ENCODE assay signal across 1 cellular context in the genomic region with DNA sequence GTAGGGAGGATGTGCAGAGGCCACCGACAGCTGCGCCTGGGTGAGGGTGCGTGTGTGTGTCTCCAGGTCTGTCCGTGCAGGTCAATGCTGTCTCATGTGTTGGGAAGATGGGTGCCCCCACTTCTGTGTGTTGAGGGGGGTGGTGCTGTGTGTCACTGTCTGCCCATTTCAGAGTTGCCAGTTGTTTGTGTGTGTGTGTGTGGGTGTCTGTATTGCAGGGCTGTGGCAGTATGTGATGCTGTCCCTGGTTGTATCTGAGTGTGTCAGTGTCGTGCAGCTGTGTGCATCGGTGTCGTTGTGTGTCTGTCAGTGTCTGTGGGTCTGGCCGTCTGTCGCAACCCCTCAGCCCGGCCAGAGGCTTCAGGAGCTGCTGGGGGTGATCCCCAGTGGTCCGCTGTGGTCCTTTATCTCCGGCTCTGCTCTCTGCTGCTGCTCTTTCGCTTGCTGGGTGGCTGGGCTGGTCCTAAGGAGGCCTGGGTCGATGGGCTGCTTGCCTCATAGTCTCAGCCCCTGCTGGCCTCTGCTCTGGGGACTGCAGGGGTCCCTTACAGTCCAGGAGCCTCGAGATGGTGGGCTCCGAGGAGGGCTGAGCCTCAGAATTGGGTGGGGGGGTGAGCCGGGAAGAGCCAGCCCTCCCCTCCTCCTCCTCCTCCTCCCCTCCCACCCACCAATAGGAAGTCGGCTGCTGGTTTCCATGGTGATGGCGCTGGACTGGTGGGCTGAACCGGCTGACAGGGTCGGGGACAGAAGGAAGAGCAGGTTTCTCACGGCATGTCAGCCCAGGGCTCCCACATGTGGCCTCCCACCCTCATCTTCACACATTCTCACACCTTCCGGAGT.
TF ChIP-seq lines count a peak whose summit lies in the region.

A gene with protein sequence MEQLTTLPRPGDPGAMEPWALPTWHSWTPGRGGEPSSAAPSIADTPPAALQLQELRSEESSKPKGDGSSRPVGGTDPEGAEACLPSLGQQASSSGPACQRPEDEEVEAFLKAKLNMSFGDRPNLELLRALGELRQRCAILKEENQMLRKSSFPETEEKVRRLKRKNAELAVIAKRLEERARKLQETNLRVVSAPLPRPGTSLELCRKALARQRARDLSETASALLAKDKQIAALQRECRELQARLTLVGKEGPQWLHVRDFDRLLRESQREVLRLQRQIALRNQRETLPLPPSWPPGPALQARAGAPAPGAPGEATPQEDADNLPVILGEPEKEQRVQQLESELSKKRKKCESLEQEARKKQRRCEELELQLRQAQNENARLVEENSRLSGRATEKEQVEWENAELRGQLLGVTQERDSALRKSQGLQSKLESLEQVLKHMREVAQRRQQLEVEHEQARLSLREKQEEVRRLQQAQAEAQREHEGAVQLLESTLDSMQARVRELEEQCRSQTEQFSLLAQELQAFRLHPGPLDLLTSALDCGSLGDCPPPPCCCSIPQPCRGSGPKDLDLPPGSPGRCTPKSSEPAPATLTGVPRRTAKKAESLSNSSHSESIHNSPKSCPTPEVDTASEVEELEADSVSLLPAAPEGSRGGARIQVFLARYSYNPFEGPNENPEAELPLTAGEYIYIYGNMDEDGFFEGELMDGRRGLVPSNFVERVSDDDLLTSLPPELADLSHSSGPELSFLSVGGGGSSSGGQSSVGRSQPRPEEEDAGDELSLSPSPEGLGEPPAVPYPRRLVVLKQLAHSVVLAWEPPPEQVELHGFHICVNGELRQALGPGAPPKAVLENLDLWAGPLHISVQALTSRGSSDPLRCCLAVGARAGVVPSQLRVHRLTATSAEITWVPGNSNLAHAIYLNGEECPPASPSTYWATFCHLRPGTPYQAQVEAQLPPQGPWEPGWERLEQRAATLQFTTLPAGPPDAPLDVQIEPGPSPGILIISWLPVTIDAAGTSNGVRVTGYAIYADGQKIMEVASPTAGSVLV (N-terminal part only) (minus strand): TSS at position 601 of the 840 bp plus-strand sequence. CDS start 875 bp downstream, outside the sequence.

TF ChIP-seq in K562, 482 proteins besides CTCF, POLR2A, EP300 and RAD21 (continued from another document and continues in another):
- TF ChIP-seq ZNF311 (CRISPR knock-in tag; IDR thresholded peaks at IDR 0.05) = no peak
- TF ChIP-seq, protein P1, sequence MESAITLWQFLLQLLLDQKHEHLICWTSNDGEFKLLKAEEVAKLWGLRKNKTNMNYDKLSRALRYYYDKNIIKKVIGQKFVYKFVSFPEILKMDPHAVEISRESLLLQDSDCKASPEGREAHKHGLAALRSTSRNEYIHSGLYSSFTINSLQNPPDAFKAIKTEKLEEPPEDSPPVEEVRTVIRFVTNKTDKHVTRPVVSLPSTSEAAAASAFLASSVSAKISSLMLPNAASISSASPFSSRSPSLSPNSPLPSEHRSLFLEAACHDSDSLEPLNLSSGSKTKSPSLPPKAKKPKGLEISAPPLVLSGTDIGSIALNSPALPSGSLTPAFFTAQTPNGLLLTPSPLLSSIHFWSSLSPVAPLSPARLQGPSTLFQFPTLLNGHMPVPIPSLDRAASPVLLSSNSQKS (CRISPR knock-in tag; IDR thresholded peaks at IDR 0.05) = no peak
- TF ChIP-seq SIN3A (IDR thresholded peaks at IDR 0.05; ENCODE audit: borderline replicate concordance in 2 of 2, control insufficient read depth in 1 of 2, low read depth in 2 of 2, low read length in 2 of 2) = peak in 1 of 2 experiments; percentile 87; a peak in 3 of 4 replicates
- no peak for TF ChIP-seq CREBBP (IDR thresholded peaks at IDR 0.05; ENCODE audit: low read depth, low read length)
- TF ChIP-seq CBFB (CRISPR knock-in tag; IDR thresholded peaks at IDR 0.05) = no peak
- TF ChIP-seq NFE2 (IDR thresholded peaks at IDR 0.05; ENCODE audit: low read depth) = no peak
- TF ChIP-seq ZNF695 (CRISPR knock-in tag; IDR thresholded peaks at IDR 0.05) = no peak; the same call in 1 of the 2 replicates
- TF ChIP-seq ZNF551 (CRISPR knock-in tag; IDR thresholded peaks at IDR 0.05) = 0 out of 2 replicates have a peak, but pooled peaks have one; percentile 14
- peak; percentile 88 for TF ChIP-seq TAF15 (IDR thresholded peaks at IDR 0.05; ENCODE audit: low read depth, low read length)
- no peak for TF ChIP-seq DDX20 (tag; IDR thresholded peaks at IDR 0.05; ENCODE audit: low read depth)
- TF ChIP-seq GABPB2 (CRISPR knock-in tag; conservative IDR thresholded peaks at IDR 0.05) = no peak
- TF ChIP-seq, protein P2, sequence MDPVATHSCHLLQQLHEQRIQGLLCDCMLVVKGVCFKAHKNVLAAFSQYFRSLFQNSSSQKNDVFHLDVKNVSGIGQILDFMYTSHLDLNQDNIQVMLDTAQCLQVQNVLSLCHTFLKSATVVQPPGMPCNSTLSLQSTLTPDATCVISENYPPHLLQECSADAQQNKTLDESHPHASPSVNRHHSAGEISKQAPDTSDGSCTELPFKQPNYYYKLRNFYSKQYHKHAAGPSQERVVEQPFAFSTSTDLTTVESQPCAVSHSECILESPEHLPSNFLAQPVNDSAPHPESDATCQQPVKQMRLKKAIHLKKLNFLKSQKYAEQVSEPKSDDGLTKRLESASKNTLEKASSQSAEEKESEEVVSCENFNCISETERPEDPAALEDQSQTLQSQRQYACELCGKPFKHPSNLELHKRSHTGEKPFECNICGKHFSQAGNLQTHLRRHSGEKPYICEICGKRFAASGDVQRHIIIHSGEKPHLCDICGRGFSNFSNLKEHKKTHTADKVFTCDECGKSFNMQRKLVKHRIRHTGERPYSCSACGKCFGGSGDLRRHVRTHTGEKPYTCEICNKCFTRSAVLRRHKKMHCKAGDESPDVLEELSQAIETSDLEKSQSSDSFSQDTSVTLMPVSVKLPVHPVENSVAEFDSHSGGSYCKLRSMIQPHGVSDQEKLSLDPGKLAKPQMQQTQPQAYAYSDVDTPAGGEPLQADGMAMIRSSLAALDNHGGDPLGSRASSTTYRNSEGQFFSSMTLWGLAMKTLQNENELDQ (CRISPR knock-in tag; IDR thresholded peaks at IDR 0.05; ENCODE audit: borderline replicate concordance) = no peak; the same call in 1 of the 2 replicates
- TF ChIP-seq, protein P3, sequence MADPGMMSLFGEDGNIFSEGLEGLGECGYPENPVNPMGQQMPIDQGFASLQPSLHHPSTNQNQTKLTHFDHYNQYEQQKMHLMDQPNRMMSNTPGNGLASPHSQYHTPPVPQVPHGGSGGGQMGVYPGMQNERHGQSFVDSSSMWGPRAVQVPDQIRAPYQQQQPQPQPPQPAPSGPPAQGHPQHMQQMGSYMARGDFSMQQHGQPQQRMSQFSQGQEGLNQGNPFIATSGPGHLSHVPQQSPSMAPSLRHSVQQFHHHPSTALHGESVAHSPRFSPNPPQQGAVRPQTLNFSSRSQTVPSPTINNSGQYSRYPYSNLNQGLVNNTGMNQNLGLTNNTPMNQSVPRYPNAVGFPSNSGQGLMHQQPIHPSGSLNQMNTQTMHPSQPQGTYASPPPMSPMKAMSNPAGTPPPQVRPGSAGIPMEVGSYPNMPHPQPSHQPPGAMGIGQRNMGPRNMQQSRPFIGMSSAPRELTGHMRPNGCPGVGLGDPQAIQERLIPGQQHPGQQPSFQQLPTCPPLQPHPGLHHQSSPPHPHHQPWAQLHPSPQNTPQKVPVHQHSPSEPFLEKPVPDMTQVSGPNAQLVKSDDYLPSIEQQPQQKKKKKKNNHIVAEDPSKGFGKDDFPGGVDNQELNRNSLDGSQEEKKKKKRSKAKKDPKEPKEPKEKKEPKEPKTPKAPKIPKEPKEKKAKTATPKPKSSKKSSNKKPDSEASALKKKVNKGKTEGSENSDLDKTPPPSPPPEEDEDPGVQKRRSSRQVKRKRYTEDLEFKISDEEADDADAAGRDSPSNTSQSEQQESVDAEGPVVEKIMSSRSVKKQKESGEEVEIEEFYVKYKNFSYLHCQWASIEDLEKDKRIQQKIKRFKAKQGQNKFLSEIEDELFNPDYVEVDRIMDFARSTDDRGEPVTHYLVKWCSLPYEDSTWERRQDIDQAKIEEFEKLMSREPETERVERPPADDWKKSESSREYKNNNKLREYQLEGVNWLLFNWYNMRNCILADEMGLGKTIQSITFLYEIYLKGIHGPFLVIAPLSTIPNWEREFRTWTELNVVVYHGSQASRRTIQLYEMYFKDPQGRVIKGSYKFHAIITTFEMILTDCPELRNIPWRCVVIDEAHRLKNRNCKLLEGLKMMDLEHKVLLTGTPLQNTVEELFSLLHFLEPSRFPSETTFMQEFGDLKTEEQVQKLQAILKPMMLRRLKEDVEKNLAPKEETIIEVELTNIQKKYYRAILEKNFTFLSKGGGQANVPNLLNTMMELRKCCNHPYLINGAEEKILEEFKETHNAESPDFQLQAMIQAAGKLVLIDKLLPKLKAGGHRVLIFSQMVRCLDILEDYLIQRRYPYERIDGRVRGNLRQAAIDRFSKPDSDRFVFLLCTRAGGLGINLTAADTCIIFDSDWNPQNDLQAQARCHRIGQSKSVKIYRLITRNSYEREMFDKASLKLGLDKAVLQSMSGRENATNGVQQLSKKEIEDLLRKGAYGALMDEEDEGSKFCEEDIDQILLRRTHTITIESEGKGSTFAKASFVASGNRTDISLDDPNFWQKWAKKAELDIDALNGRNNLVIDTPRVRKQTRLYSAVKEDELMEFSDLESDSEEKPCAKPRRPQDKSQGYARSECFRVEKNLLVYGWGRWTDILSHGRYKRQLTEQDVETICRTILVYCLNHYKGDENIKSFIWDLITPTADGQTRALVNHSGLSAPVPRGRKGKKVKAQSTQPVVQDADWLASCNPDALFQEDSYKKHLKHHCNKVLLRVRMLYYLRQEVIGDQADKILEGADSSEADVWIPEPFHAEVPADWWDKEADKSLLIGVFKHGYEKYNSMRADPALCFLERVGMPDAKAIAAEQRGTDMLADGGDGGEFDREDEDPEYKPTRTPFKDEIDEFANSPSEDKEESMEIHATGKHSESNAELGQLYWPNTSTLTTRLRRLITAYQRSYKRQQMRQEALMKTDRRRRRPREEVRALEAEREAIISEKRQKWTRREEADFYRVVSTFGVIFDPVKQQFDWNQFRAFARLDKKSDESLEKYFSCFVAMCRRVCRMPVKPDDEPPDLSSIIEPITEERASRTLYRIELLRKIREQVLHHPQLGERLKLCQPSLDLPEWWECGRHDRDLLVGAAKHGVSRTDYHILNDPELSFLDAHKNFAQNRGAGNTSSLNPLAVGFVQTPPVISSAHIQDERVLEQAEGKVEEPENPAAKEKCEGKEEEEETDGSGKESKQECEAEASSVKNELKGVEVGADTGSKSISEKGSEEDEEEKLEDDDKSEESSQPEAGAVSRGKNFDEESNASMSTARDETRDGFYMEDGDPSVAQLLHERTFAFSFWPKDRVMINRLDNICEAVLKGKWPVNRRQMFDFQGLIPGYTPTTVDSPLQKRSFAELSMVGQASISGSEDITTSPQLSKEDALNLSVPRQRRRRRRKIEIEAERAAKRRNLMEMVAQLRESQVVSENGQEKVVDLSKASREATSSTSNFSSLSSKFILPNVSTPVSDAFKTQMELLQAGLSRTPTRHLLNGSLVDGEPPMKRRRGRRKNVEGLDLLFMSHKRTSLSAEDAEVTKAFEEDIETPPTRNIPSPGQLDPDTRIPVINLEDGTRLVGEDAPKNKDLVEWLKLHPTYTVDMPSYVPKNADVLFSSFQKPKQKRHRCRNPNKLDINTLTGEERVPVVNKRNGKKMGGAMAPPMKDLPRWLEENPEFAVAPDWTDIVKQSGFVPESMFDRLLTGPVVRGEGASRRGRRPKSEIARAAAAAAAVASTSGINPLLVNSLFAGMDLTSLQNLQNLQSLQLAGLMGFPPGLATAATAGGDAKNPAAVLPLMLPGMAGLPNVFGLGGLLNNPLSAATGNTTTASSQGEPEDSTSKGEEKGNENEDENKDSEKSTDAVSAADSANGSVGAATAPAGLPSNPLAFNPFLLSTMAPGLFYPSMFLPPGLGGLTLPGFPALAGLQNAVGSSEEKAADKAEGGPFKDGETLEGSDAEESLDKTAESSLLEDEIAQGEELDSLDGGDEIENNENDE (IDR thresholded peaks at IDR 0.05; ENCODE audit: low read depth, low read length) = peak; percentile 60
- TF ChIP-seq ZNF143 (CRISPR knock-in tag; IDR thresholded peaks at IDR 0.05) = no peak
- TF ChIP-seq KLF13 (tag; IDR thresholded peaks at IDR 0.05; ENCODE audit: borderline replicate concordance, low read depth) = no peak
- TF ChIP-seq, protein P4, sequence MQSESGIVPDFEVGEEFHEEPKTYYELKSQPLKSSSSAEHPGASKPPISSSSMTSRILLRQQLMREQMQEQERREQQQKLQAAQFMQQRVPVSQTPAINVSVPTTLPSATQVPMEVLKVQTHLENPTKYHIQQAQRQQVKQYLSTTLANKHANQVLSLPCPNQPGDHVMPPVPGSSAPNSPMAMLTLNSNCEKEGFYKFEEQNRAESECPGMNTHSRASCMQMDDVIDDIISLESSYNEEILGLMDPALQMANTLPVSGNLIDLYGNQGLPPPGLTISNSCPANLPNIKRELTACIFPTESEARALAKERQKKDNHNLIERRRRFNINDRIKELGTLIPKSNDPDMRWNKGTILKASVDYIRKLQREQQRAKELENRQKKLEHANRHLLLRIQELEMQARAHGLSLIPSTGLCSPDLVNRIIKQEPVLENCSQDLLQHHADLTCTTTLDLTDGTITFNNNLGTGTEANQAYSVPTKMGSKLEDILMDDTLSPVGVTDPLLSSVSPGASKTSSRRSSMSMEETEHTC (IDR thresholded peaks at IDR 0.05) = no peak
- no peak for TF ChIP-seq ZNF3 (CRISPR knock-in tag; IDR thresholded peaks at IDR 0.05)
- peak; percentile 77 for TF ChIP-seq MYNN (IDR thresholded peaks at IDR 0.05)
- no peak for TF ChIP-seq MYNN (CRISPR knock-in tag; IDR thresholded peaks at IDR 0.05)
- TF ChIP-seq FOXJ2 (tag; IDR thresholded peaks at IDR 0.05) = no peak
- TF ChIP-seq SMARCE1 (IDR thresholded peaks at IDR 0.05) = peak; percentile 56; the same call in 1 of the 2 replicates
- TF ChIP-seq RBM34 (IDR thresholded peaks at IDR 0.05; ENCODE audit: borderline replicate concordance, insufficient read depth, low read length) = no peak
- peak; percentile 84 for TF ChIP-seq ILF3 (IDR thresholded peaks at IDR 0.05; ENCODE audit: borderline replicate concordance)
- TF ChIP-seq NCOA2 (IDR thresholded peaks at IDR 0.05; ENCODE audit: partially characterized antibody in 2 of 2) = no peak
- TF ChIP-seq TAF7 (tag; IDR thresholded peaks at IDR 0.05) = no peak
